ENCODE assay signal across 1 cellular context in genomic region chr10:22317121-22317370, GRCh38.
TF ChIP-seq lines count a peak whose summit lies in the region.

No MANE protein-coding gene starts in this region.

TF ChIP-seq in HepG2, 621 proteins besides CTCF, POLR2A, EP300 and RAD21:
- TF ChIP-seq ZNF569 (CRISPR knock-in tag; IDR thresholded peaks at IDR 0.05; ENCODE audit: borderline replicate concordance) (no peak), ZNF317 (CRISPR knock-in tag; IDR thresholded peaks at IDR 0.05) (no peak), CBX2 (IDR thresholded peaks at IDR 0.05; ENCODE audit: low read depth, low read length) (0 out of 2 replicates have a peak, but pooled peaks have one; percentile 40), CBX2 (CRISPR knock-in tag; IDR thresholded peaks at IDR 0.05; ENCODE audit: low read depth) (no peak)
